ENCODE assay signal across 8 cellular contexts in genomic region chr1:24318988-24319863, GRCh38. TPM values are rescaled to one million over a fixed set of nuclear protein-coding genes. Genes with fewer than 3 reads are reported as not detected.
DNase-seq lines count a peak whose midpoint lies in the region; ATAC-seq and TF ChIP-seq lines count a peak whose summit lies in the region.

TSS of gene GRHL3 (plus strand) at chr1:24319357. CDS start at chr1:24319552, 195 bp downstream.

- no peak for TF ChIP-seq EP300 in transverse colon (IDR thresholded peaks at IDR 0.05; ENCODE audit: low read depth)

- in situ Hi-C loops in transverse colon (cut with MboI; ENCODE audit: low pct_ligation_motif_present in 1 of 4, low pct_unique_long_range_greater_than_20kb in 1 of 4, low sequenced_read_pairs in 3 of 4) = no loop called here

- H3K27me3 ChIP-seq in iPS-18a (ENCODE audit: control insufficient read depth, insufficient read depth, low read length) = peaks cover 59% of the 10 kb centered on the region
- H3K27me3 ChIP-seq in transverse colon = peaks cover 40% of the 10 kb centered on the region
- H3K27me3 ChIP-seq in adrenal gland = peaks cover 11% of the 10 kb centered on the region

- H3K4me3 ChIP-seq in iPS-18a (ENCODE audit: low read length) (peak within 1 kb of the TSS; percentile 63), transverse colon (peak within 1 kb of the TSS in 2 of 4 donors; percentile 3 to 22), adrenal gland (no peak within 1 kb of the TSS)

- no peaks in the 10 kb centered on the region for H3K36me3 Mint-ChIP-seq in T-helper 17 cell (ENCODE audit: low read depth)

- no peaks in the 10 kb centered on the region for H3K36me3 ChIP-seq in iPS-18a (ENCODE audit: control insufficient read depth, low read depth, low read length)
- H3K36me3 ChIP-seq in transverse colon = no peaks in the 10 kb centered on the region
- no peaks in the 10 kb centered on the region for H3K36me3 ChIP-seq in adrenal gland (replicated peaks in 1 of 2)

- intact Hi-C loops in transverse colon (cut with DNase I; ENCODE audit: low total_unique reads) (no loop called here), adrenal gland (cut with DNase I) (no loop called here)

- no peak within 1 kb of the TSS for H3K27ac ChIP-seq in iPS-18a (ENCODE audit: low read length)
- H3K27ac ChIP-seq in transverse colon = no peak within 1 kb of the TSS
- no peak within 1 kb of the TSS for H3K27ac ChIP-seq in adrenal gland

- H3K4me1 ChIP-seq in iPS-18a (ENCODE audit: control insufficient read depth, low read depth, low read length) (peaks cover 16% of the 10 kb centered on the region), transverse colon (peaks cover 5 to 33% (median 28%) of the 10 kb centered on the region in 4 donors), adrenal gland (replicated peaks in 1 of 2) (peaks cover 0 to 10% of the 10 kb centered on the region in 2 donors)

- TF ChIP-seq POLR2A in transverse colon (IDR thresholded peaks at IDR 0.05) (no peak), adrenal gland (IDR thresholded peaks at IDR 0.05) (no peak)

- peak within 1 kb of the TSS; percentile 90 for H3K4me3 Mint-ChIP-seq in T-helper 17 cell

- 17% methylated on average over 3 to 22 of the region's 22 CpGs for WGBS in transverse colon (ENCODE audit: low coverage in 1 of 2), 2 donors
- 13 to 15% (median 13%) methylated on average over 20 to 22 of the region's 22 CpGs for whole genome bisulfite sequencing in adrenal gland, 4 donors

- peaks cover 48% of the 10 kb centered on the region for H3K27me3 Mint-ChIP-seq in T-helper 17 cell

- ATAC-seq in T-helper 17 cell = no peak

- DNase-seq in activated T-cell treated with anti-CD3 and anti-CD28 coated beads for 1 hour (ENCODE audit: low read depth) = peak; percentile 6
- DNase-seq in activated T-cell treated with anti-CD3 and anti-CD28 coated beads for 4 hours = no peak
- no peak for DNase-seq in T-helper 17 cell
- DNase-seq in transverse colon = peak; percentile 44
- DNase-seq in hepatic stellate cell (ENCODE audit: low spot score) = no peak
- DNase-seq in adrenal gland = no peak
- no peak for DNase-seq in foreskin melanocyte

- H3K27ac Mint-ChIP-seq in T-helper 17 cell = no peak within 1 kb of the TSS

- H3K4me1 Mint-ChIP-seq in T-helper 17 cell = peaks cover 43% of the 10 kb centered on the region

- TF ChIP-seq CTCF in transverse colon (IDR thresholded peaks at IDR 0.05) (no peak), adrenal gland (IDR thresholded peaks at IDR 0.05) (no peak)

- H3K9me3 ChIP-seq in T-helper 17 cell (ENCODE audit: control insufficient read depth, low read length, poor library complexity, severe bottlenecking) = no peaks in the 10 kb centered on the region
- no peaks in the 10 kb centered on the region for H3K9me3 ChIP-seq in iPS-18a (ENCODE audit: control insufficient read depth, low read depth, low read length)
- H3K9me3 ChIP-seq in transverse colon = no peaks in the 10 kb centered on the region
- H3K9me3 ChIP-seq in adrenal gland (replicated peaks in 1 of 3) = no peaks in the 10 kb centered on the region

- H3K9ac ChIP-seq in iPS-18a (ENCODE audit: low read length) = no peak within 1 kb of the TSS

RNA-seq across cellular contexts. Expression of gene GRHL3, which starts in this region (rescaled TPM):
- not detected for total RNA-seq in T-helper 17 cell
- total RNA-seq in transverse colon = not detected
- under 1 TPM in 1 of 8 donors, not detected in 7; 0.20 TPM for total RNA-seq in adrenal gland
- polyA plus RNA-seq in adrenal gland = under 1 TPM in 2 of 3 donors, not detected in 1; 0.10 to 0.15 TPM

Comparison
In these comparisons a context has a peak if more than half of its experiments do, and no peak if none do; other contexts are left out.
1. Peak in DNase-seq in transverse colon; RNA of the gene not detected or under 1 TPM.